Comparison of ENCODE assay signal across 20 cellular contexts in the genomic region with DNA sequence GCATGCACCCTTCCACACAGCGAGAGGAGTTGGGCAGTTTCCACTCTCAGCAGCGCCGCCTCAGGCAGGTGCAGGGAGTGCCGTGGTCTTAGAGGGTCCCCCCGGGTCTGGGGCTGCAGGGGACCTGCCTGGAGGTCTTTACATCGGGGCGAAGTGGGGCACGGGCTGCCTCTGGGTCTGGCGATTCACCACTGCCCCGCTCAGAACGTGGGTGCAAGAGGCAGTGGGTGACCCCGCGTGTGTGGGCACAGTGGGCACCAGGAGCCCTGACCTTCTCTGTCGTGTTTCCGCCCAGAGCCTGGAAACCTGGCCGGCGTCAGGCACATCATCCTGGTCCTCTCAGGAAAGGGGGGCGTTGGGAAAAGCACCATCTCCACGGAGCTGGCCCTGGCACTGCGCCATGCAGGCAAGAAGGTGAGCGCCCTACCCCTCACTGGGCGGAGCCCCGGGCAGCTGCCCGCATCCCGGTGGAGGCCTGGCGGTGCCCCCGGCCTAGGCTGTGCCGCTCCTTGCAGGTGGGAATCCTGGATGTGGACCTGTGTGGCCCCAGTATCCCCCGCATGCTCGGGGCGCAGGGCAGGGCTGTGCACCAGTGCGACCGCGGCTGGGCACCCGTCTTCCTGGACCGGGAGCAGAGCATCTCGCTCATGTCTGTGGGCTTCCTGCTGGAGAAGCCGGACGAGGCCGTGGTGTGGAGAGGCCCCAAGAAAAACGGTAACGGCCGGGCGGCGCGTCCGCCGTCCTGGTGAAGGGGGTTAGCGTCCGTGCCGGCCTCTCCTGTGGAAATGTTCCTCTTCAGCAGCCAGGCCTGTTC. TPM values are rescaled to one million over a fixed set of nuclear protein-coding genes. Genes with fewer than 3 reads are reported as not detected.
DNase-seq lines count a peak whose midpoint lies in the region; ATAC-seq and TF ChIP-seq lines count a peak whose summit lies in the region.
"Had no signal": no experiment of that assay in that cellular context is flagged by ENCODE, and none has a peak within 500 bp of the region (broad histone marks: within the 10 kb centered on the region; RNA-seq: fewer than 3 reads in every experiment).

No MANE protein-coding gene starts in this region.

- H3K4me1 Mint-ChIP-seq in activated CD4-positive, alpha-beta T cell treated with anti-CD3 and anti-CD28 coated beads, Interleukin-2, amount 10 ng/mL, durations not matched to agents 24 days and 14 days, result peaks cover 5% of the 10 kb centered on the region
- peaks cover 20% of the 10 kb centered on the region for H3K4me1 Mint-ChIP-seq in stimulated activated effector memory CD8-positive, alpha-beta T cell treated with anti-CD3 and anti-CD28 coated beads, Interleukin-12 subunit alpha, Interleukin-12 subunit beta, amount 100 ng/mL, for 72 hours

- peak; percentile 57 for DNase-seq in activated CD4-positive, alpha-beta T cell treated with anti-CD3 and anti-CD28 coated beads, Interleukin-2, amount 10 ng/mL, durations not matched to agents 24 days and 14 days
- no peak for DNase-seq in activated CD4-positive, alpha-beta T cell treated with anti-CD3 and anti-CD28 coated beads for 4 hours
- DNase-seq in OCI-LY7 (ENCODE audit: low spot score) (no peak), heart left ventricle (peak; percentile 7 to 67 (median 21)), osteoblast (ENCODE audit: insufficient read length, low spot score, missing footprints) (peak; percentile 69), GM03348 (ENCODE audit: low spot score) (no peak)
- no peak for DNase-seq in stimulated activated effector memory CD8-positive, alpha-beta T cell treated with anti-CD3 and anti-CD28 coated beads, Interleukin-12 subunit alpha, Interleukin-12 subunit beta, amount 100 ng/mL, for 72 hours (ENCODE audit: low spot score in 2 of 2)
- DNase-seq: activated T-cell treated with anti-CD3 and anti-CD28 coated beads, Interleukin-2, amount 50 U/mL, for 4 hours; lower lobe of right lung; NCI-H146; NCI-H2227 treated with DMSO at 0.1 percent for 48 hours; stimulated activated CD8-positive, alpha-beta memory T cell treated with anti-CD3 and anti-CD28 coated beads, Interleukin-4, amount 100 ng/mL, for 48 hours had no signal

- BruUV-seq in OCI-LY7 (replicated peaks; lab: Mats Ljungman, UMichigan), result no TSS peak

- H2AFZ ChIP-seq in OCI-LY7 (ENCODE audit: low read length) (no peak overlapping the region), osteoblast (ENCODE audit: low read length) (no peak overlapping the region)
- H2AFZ ChIP-seq: parathyroid adenoma had no signal

- H3K4me3 Mint-ChIP-seq in activated CD4-positive, alpha-beta T cell treated with anti-CD3 and anti-CD28 coated beads, Interleukin-2, amount 10 ng/mL, durations not matched to agents 24 days and 14 days, result no peak overlapping the region
- H3K4me3 Mint-ChIP-seq in stimulated activated effector memory CD8-positive, alpha-beta T cell treated with anti-CD3 and anti-CD28 coated beads, Interleukin-12 subunit alpha, Interleukin-12 subunit beta, amount 100 ng/mL, for 72 hours, result no peak overlapping the region
- H3K4me3 Mint-ChIP-seq: activated T-cell treated with anti-CD3 and anti-CD28 coated beads, Interleukin-2, amount 50 U/mL, for 4 hours had no signal

- 86 to 92% (median 90%) methylated on average over 31 to 51 of the region's 51 CpGs for WGBS in heart left ventricle, 4 donors

- H3K9me3 Mint-ChIP-seq in activated CD4-positive, alpha-beta T cell treated with anti-CD3 and anti-CD28 coated beads, Interleukin-2, amount 10 ng/mL, durations not matched to agents 24 days and 14 days, result no peaks in the 10 kb centered on the region
- H3K9me3 Mint-ChIP-seq in stimulated activated effector memory CD8-positive, alpha-beta T cell treated with anti-CD3 and anti-CD28 coated beads, Interleukin-12 subunit alpha, Interleukin-12 subunit beta, amount 100 ng/mL, for 72 hours, result no peaks in the 10 kb centered on the region
- H3K9me3 Mint-ChIP-seq: activated naive CD4-positive, alpha-beta T cell treated with anti-CD3 and anti-CD28 coated beads, Interleukin-2, amount 50 U/mL, for 72 hours; activated T-cell treated with anti-CD3 and anti-CD28 coated beads, Interleukin-2, amount 50 U/mL, for 4 hours had no signal

- no peak overlapping the region for H3K4me2 ChIP-seq in OCI-LY7 (ENCODE audit: low read length)
- H3K4me2 ChIP-seq in osteoblast (ENCODE audit: insufficient read depth, low read length), result no peak overlapping the region
- H3K4me2 ChIP-seq: BLaER1 had no signal

- H3K36me3 Mint-ChIP-seq in activated CD4-positive, alpha-beta T cell treated with anti-CD3 and anti-CD28 coated beads, Interleukin-2, amount 10 ng/mL, durations not matched to agents 24 days and 14 days (ENCODE audit: low read depth), result peaks cover 14% of the 10 kb centered on the region
- H3K36me3 Mint-ChIP-seq in stimulated activated effector memory CD8-positive, alpha-beta T cell treated with anti-CD3 and anti-CD28 coated beads, Interleukin-12 subunit alpha, Interleukin-12 subunit beta, amount 100 ng/mL, for 72 hours, result peaks cover 39% of the 10 kb centered on the region

- H3K27ac Mint-ChIP-seq in activated CD4-positive, alpha-beta T cell treated with anti-CD3 and anti-CD28 coated beads, Interleukin-2, amount 10 ng/mL, durations not matched to agents 24 days and 14 days, result no peak overlapping the region
- no peak overlapping the region for H3K27ac Mint-ChIP-seq in stimulated activated effector memory CD8-positive, alpha-beta T cell treated with anti-CD3 and anti-CD28 coated beads, Interleukin-12 subunit alpha, Interleukin-12 subunit beta, amount 100 ng/mL, for 72 hours
- H3K27ac Mint-ChIP-seq: activated naive CD4-positive, alpha-beta T cell treated with anti-CD3 and anti-CD28 coated beads, Interleukin-2, amount 50 U/mL, for 72 hours had no signal

- H3K36me3 ChIP-seq in OCI-LY7 (ENCODE audit: insufficient read depth, low read length) (peaks cover 39% of the 10 kb centered on the region; the same call in 1 of the 2 replicates), heart left ventricle (peaks cover 0 to 52% (median 32%) of the 10 kb centered on the region in 9 donors), osteoblast (ENCODE audit: insufficient read depth, low read length) (peaks cover 16% of the 10 kb centered on the region)

- intact Hi-C loops in activated CD4-positive, alpha-beta T cell treated with anti-CD3 and anti-CD28 coated beads, Interleukin-2, amount 10 ng/mL, durations not matched to agents 24 days and 14 days (cut with micrococcal nuclease), result no loop called here
- intact Hi-C loops in OCI-LY7 (cut with micrococcal nuclease; ENCODE audit: unreplicated experiment) (no loop called here), heart left ventricle (cut with DNase I) (no loop called here)

- H3K9me3 ChIP-seq in OCI-LY7 (ENCODE audit: low read length) (no peaks in the 10 kb centered on the region), heart left ventricle (no peaks in the 10 kb centered on the region), osteoblast (ENCODE audit: low read depth, low read length) (no peaks in the 10 kb centered on the region)
- H3K9me3 ChIP-seq: BLaER1, esophagus muscularis mucosa, lower lobe of right lung had no signal

- H3K79me2 ChIP-seq in OCI-LY7 (ENCODE audit: insufficient read depth, low read depth, low read length) (peaks cover 22% of the 10 kb centered on the region), osteoblast (ENCODE audit: insufficient read depth, low read length) (peaks cover 47% of the 10 kb centered on the region)

- no peak for TF ChIP-seq POLR2A in heart left ventricle (IDR thresholded peaks at IDR 0.05)

- no peak overlapping the region for H3K27ac ChIP-seq in OCI-LY7 (ENCODE audit: low read depth, low read length, poor library complexity, severe bottlenecking)
- no peak overlapping the region for H3K27ac ChIP-seq in heart left ventricle
- H3K27ac ChIP-seq in osteoblast (ENCODE audit: low read depth, low read length), result no peak overlapping the region
- H3K27ac ChIP-seq: BLaER1, esophagus muscularis mucosa, lower lobe of right lung, parathyroid adenoma, skin epidermis had no signal

- no peaks in the 10 kb centered on the region for H3K27me3 ChIP-seq in heart left ventricle
- no peaks in the 10 kb centered on the region for H3K27me3 ChIP-seq in osteoblast (ENCODE audit: insufficient read depth, low read length)
- H3K27me3 ChIP-seq: BLaER1, esophagus muscularis mucosa had no signal

- H3K4me1 ChIP-seq in OCI-LY7 (ENCODE audit: insufficient read depth, low read length, poor library complexity, severe bottlenecking), result peaks cover 9% of the 10 kb centered on the region
- H3K4me1 ChIP-seq in heart left ventricle, result peaks cover under 1 to 36% (median 14%) of the 10 kb centered on the region in 12 donors
- H3K4me1 ChIP-seq in osteoblast (ENCODE audit: insufficient read depth, low read length), result peaks cover 11% of the 10 kb centered on the region
- H3K4me1 ChIP-seq: parathyroid adenoma had no signal

- POLR2A ChIA-PET in OCI-LY7 (lab: Charles Lee), result no interaction called here

- CTCF ChIA-PET in OCI-LY7 (lab: Charles Lee; ENCODE audit: unreplicated experiment), result no interaction called here

- H3K27me3 Mint-ChIP-seq in activated CD4-positive, alpha-beta T cell treated with anti-CD3 and anti-CD28 coated beads, Interleukin-2, amount 10 ng/mL, durations not matched to agents 24 days and 14 days, result peaks cover 2% of the 10 kb centered on the region

- H3K9me2 ChIP-seq in OCI-LY7 (ENCODE audit: insufficient read depth, low read length), result no peaks in the 10 kb centered on the region

- ATAC-seq in heart left ventricle (no peak), HG02840 (IDR thresholded peaks at IDR 0.05; ENCODE audit: low FRiP score, unreplicated experiment) (no peak)
- no peak for ATAC-seq in stimulated activated effector memory CD8-positive, alpha-beta T cell treated with anti-CD3 and anti-CD28 coated beads, Interleukin-12 subunit alpha, Interleukin-12 subunit beta, amount 100 ng/mL, for 72 hours
- ATAC-seq: activated naive CD4-positive, alpha-beta T cell treated with anti-CD3 and anti-CD28 coated beads, Interleukin-2, amount 50 U/mL, for 72 hours; activated T-cell treated with anti-CD3 and anti-CD28 coated beads, Interleukin-2, amount 50 U/mL, for 4 hours; lower lobe of right lung had no signal

- H3K4me3 ChIP-seq in OCI-LY7 (ENCODE audit: low read depth, low read length, poor library complexity, severe bottlenecking) (no peak overlapping the region), heart left ventricle (no peak overlapping the region), osteoblast (ENCODE audit: insufficient read depth, low read length) (no peak overlapping the region)
- H3K4me3 ChIP-seq: BLaER1, esophagus muscularis mucosa, lower lobe of right lung, skin epidermis had no signal

- TF ChIP-seq CTCF in OCI-LY7 (conservative IDR thresholded peaks at IDR 0.05; ENCODE audit: low read length) (0 out of 2 replicates have a peak, but pooled peaks have one; percentile 16), heart left ventricle (IDR thresholded peaks at IDR 0.05) (no peak), osteoblast (IDR thresholded peaks at IDR 0.05; ENCODE audit: extremely low read depth, low read depth, low read length) (no peak)

- H4K20me1 ChIP-seq in OCI-LY7 (ENCODE audit: insufficient read depth, low read length) (no peaks in the 10 kb centered on the region; the same call in 1 of the 2 replicates), osteoblast (ENCODE audit: insufficient read depth, low read length) (peaks cover 29% of the 10 kb centered on the region)

RNA-seq across cellular contexts. Expression of gene NUBP2, which starts 3.7 kb away (rescaled TPM):
- 77.4 and 81.1 TPM in 2 replicates for total RNA-seq in activated CD4-positive, alpha-beta T cell treated with anti-CD3 and anti-CD28 coated beads, Interleukin-2, amount 10 ng/mL, durations not matched to agents 24 days and 14 days
- 70.5 and 94.9 TPM in 2 replicates for total RNA-seq in OCI-LY7 (2014; rRNA removed; shearing (Covaris generic))
- total RNA-seq in OCI-LY7 (2022), result 58.2 and 62.7 TPM in 2 replicates
- total RNA-seq in heart left ventricle, result 10 to 100 TPM; 26.7 to 81.9 (median 30.1) TPM
- 10 to 100 TPM; 41.2 to 63.1 TPM for polyA plus RNA-seq in heart left ventricle
- total RNA-seq in osteoblast, result 45.4 and 56.1 TPM in 2 replicates

RNA-seq across cellular contexts. Expression of gene SPSB3, which starts 4.1 kb away (rescaled TPM):
- total RNA-seq in activated CD4-positive, alpha-beta T cell treated with anti-CD3 and anti-CD28 coated beads, Interleukin-2, amount 10 ng/mL, durations not matched to agents 24 days and 14 days, result 24.6 and 24.9 TPM in 2 replicates
- total RNA-seq in OCI-LY7 (2014; rRNA removed; shearing (Covaris generic)), result 52.4 and 53.7 TPM in 2 replicates
- total RNA-seq in OCI-LY7 (2022) (33.6 and 39.5 TPM in 2 replicates), heart left ventricle (100 to 1,000 TPM in 1 of 9 donors, 10 to 100 TPM in 8; 25.8 to 100 (median 31.8) TPM), osteoblast (33.6 and 42.3 TPM in 2 replicates)
- polyA plus RNA-seq in heart left ventricle, result 10 to 100 TPM; 44.5 to 52.0 TPM

RNA-seq across cellular contexts. Expression of gene IGFALS, which starts 7.1 kb away (rescaled TPM):
- 0.12 TPM in 1 of 2 replicates, not detected in the other for total RNA-seq in activated CD4-positive, alpha-beta T cell treated with anti-CD3 and anti-CD28 coated beads, Interleukin-2, amount 10 ng/mL, durations not matched to agents 24 days and 14 days
- 0.13 TPM in 1 of 2 replicates, not detected in the other for total RNA-seq in OCI-LY7 (2014; rRNA removed; shearing (Covaris generic))
- total RNA-seq in OCI-LY7 (2022) (0.33 TPM in 1 of 2 replicates, not detected in the other), heart left ventricle (under 1 TPM in 2 of 9 donors, not detected in 7; 0.12 to 0.38 TPM), osteoblast (not detected in 2 replicates)
- polyA plus RNA-seq in heart left ventricle, result under 1 TPM in 1 of 2 donors, not detected in 1; 0.23 TPM
- total RNA-seq: activated naive CD4-positive, alpha-beta T cell treated with anti-CD3 and anti-CD28 coated beads, Interleukin-2, amount 50 U/mL, for 72 hours; bronchial epithelial cell; temporal lobe had no signal

RNA-seq across cellular contexts. Expression of gene MRPS34, which starts 13.5 kb away (rescaled TPM):
- total RNA-seq in activated CD4-positive, alpha-beta T cell treated with anti-CD3 and anti-CD28 coated beads, Interleukin-2, amount 10 ng/mL, durations not matched to agents 24 days and 14 days, result 201 and 207 TPM in 2 replicates
- 170 and 190 TPM in 2 replicates for total RNA-seq in OCI-LY7 (2014; rRNA removed; shearing (Covaris generic))
- 176 and 196 TPM in 2 replicates for total RNA-seq in OCI-LY7 (2022)
- total RNA-seq in heart left ventricle, result 100 to 1,000 TPM in 2 of 9 donors, 10 to 100 TPM in 7; 58.0 to 123 (median 79.3) TPM
- 100 to 1,000 TPM; 117 to 118 TPM for polyA plus RNA-seq in heart left ventricle
- 40.5 and 47.1 TPM in 2 replicates for total RNA-seq in osteoblast

RNA-seq across cellular contexts. Expression of gene EME2, which starts 13.8 kb away (rescaled TPM):
- total RNA-seq in activated CD4-positive, alpha-beta T cell treated with anti-CD3 and anti-CD28 coated beads, Interleukin-2, amount 10 ng/mL, durations not matched to agents 24 days and 14 days, result 28.2 and 30.0 TPM in 2 replicates
- 22.0 and 23.8 TPM in 2 replicates for total RNA-seq in OCI-LY7 (2014; rRNA removed; shearing (Covaris generic))
- total RNA-seq in OCI-LY7 (2022) (48.5 and 51.8 TPM in 2 replicates), heart left ventricle (10 to 100 TPM in 2 of 9 donors, 1 to 10 TPM in 7; 3.4 to 12.9 (median 6.0) TPM), osteoblast (10.0 and 16.3 TPM in 2 replicates)
- polyA plus RNA-seq in heart left ventricle, result 1 to 10 TPM; 3.6 to 7.8 TPM

Comparison
In these comparisons a context has a peak if more than half of its experiments do, and no peak if none do; other contexts are left out.
1. DNase-seq: peak in activated CD4-positive, alpha-beta T cell treated with anti-CD3 and anti-CD28 coated beads, Interleukin-2, amount 10 ng/mL, durations not matched to agents 24 days and 14 days (single experiment), heart left ventricle (5 of 5) and osteoblast (single experiment); none in activated CD4-positive, alpha-beta T cell treated with anti-CD3 and anti-CD28 coated beads for 4 hours (0 of 2), OCI-LY7 (single experiment), GM03348 (single experiment) and stimulated activated effector memory CD8-positive, alpha-beta T cell treated with anti-CD3 and anti-CD28 coated beads, Interleukin-12 subunit alpha, Interleukin-12 subunit beta, amount 100 ng/mL, for 72 hours (0 of 2).